ENCODE assay signal across 1 cellular context in genomic region chr4:8334786-8335460, GRCh38.
TF ChIP-seq lines count a peak whose summit lies in the region.

No MANE protein-coding gene starts in this region.

TF ChIP-seq in HepG2, 621 proteins besides CTCF, POLR2A, EP300 and RAD21 (continues in another document):
- TF ChIP-seq PAXIP1 (CRISPR knock-in tag; conservative IDR thresholded peaks at IDR 0.05) = peak; percentile 25; the same call in 1 of the 2 replicates
- TF ChIP-seq PAF1 (CRISPR knock-in tag; IDR thresholded peaks at IDR 0.05) = no peak
- TF ChIP-seq ZNF609 (CRISPR knock-in tag; IDR thresholded peaks at IDR 0.05; ENCODE audit: borderline replicate concordance) = no peak
- no peak for TF ChIP-seq HMGA1 (CRISPR knock-in tag; conservative IDR thresholded peaks at IDR 0.05)
- TF ChIP-seq GATAD2A (CRISPR knock-in tag; IDR thresholded peaks at IDR 0.05) = peak; percentile 26; the same call in 1 of the 2 replicates
- TF ChIP-seq CREB1 (IDR thresholded peaks at IDR 0.05) = 0 out of 2 replicates have a peak, but pooled peaks have one; percentile 7
- no peak for TF ChIP-seq CREB1 (CRISPR knock-in tag; IDR thresholded peaks at IDR 0.05)
- no peak for TF ChIP-seq NR1H2 (CRISPR knock-in tag; IDR thresholded peaks at IDR 0.05; ENCODE audit: borderline replicate concordance, low read depth)
- TF ChIP-seq PATZ1 (CRISPR knock-in tag; IDR thresholded peaks at IDR 0.05) = peak; percentile 21; the same call in 1 of the 2 replicates
- peak; percentile 28 for TF ChIP-seq ZNF687 (CRISPR knock-in tag; IDR thresholded peaks at IDR 0.05)
- peak; percentile 50; the same call in 1 of the 2 replicates for TF ChIP-seq PHF21A (CRISPR knock-in tag; IDR thresholded peaks at IDR 0.05)
- no peak for TF ChIP-seq JDP2 (CRISPR knock-in tag; IDR thresholded peaks at IDR 0.05; ENCODE audit: borderline replicate concordance)
- TF ChIP-seq NONO (IDR thresholded peaks at IDR 0.05) = no peak
- peak; percentile 32; the same call in 1 of the 2 replicates for TF ChIP-seq NONO (CRISPR knock-in tag; conservative IDR thresholded peaks at IDR 0.05)
- peak; percentile 30; the same call in 1 of the 2 replicates for TF ChIP-seq ZFX (CRISPR knock-in tag; IDR thresholded peaks at IDR 0.05; ENCODE audit: low read depth)
- TF ChIP-seq POLR2G (IDR thresholded peaks at IDR 0.05; ENCODE audit: low read depth, low read length) = no peak
- TF ChIP-seq TEAD3 (CRISPR knock-in tag; optimal IDR thresholded peaks at IDR 0.05; ENCODE audit: borderline replicate concordance) = peak; percentile 60
- 0 out of 2 replicates have a peak, but pooled peaks have one; percentile 21 for TF ChIP-seq FOXK1 (CRISPR knock-in tag; IDR thresholded peaks at IDR 0.05; ENCODE audit: borderline replicate concordance, low read depth)
- peak; percentile 29; the same call in 1 of the 2 replicates for TF ChIP-seq TBX2 (CRISPR knock-in tag; IDR thresholded peaks at IDR 0.05; ENCODE audit: borderline replicate concordance)
- TF ChIP-seq ZFP1 (CRISPR knock-in tag; IDR thresholded peaks at IDR 0.05) = peak; percentile 14; the same call in 1 of the 2 replicates
- peak; percentile 94 for TF ChIP-seq HNF1B (CRISPR knock-in tag; IDR thresholded peaks at IDR 0.05)
- no peak for TF ChIP-seq ZNF24 (IDR thresholded peaks at IDR 0.05)
- TF ChIP-seq GABPA (IDR thresholded peaks at IDR 0.05; ENCODE audit: low read depth, low read length) = no peak
- TF ChIP-seq GABPA (CRISPR knock-in tag; IDR thresholded peaks at IDR 0.05; ENCODE audit: low read depth) = no peak
- peak; percentile 46; the same call in 1 of the 2 replicates for TF ChIP-seq CEBPB (IDR thresholded peaks at IDR 0.05; ENCODE audit: borderline replicate concordance, low read depth, low read length)
- peak; percentile 97 for TF ChIP-seq ZNF18 (CRISPR knock-in tag; IDR thresholded peaks at IDR 0.05; ENCODE audit: insufficient replicate concordance)
- 0 out of 2 replicates have a peak, but pooled peaks have one; percentile 9 for TF ChIP-seq BHLHE40 (IDR thresholded peaks at IDR 0.05; ENCODE audit: low read length)
- 0 out of 2 replicates have a peak, but pooled peaks have one; percentile 62 for TF ChIP-seq HNF1A (IDR thresholded peaks at IDR 0.05; ENCODE audit: low read depth)
- peak; percentile 84 for TF ChIP-seq HNF1A (CRISPR knock-in tag; IDR thresholded peaks at IDR 0.05; ENCODE audit: borderline replicate concordance)
- TF ChIP-seq SALL1 (CRISPR knock-in tag; IDR thresholded peaks at IDR 0.05) = no peak; the same call in 1 of the 2 replicates
- TF ChIP-seq RBFOX2 (IDR thresholded peaks at IDR 0.05; ENCODE audit: low read depth, low read length) = no peak
- peak; percentile 81; the same call in 1 of the 2 replicates for TF ChIP-seq TFAP4 (IDR thresholded peaks at IDR 0.05; ENCODE audit: borderline replicate concordance, low read depth)
- TF ChIP-seq DPF2 (CRISPR knock-in tag; IDR thresholded peaks at IDR 0.05; ENCODE audit: borderline replicate concordance, low read depth) = no peak
